Comparison of ENCODE assay signal across 13 cellular contexts in genomic region chr22:19108807-19109197, GRCh38. TPM values are rescaled to one million over a fixed set of nuclear protein-coding genes. Genes with fewer than 3 reads are reported as not detected.
DNase-seq lines count a peak whose midpoint lies in the region; ATAC-seq and TF ChIP-seq lines count a peak whose summit lies in the region.
"Had no signal": no experiment of that assay in that cellular context is flagged by ENCODE, and none has a peak within 500 bp of the region (broad histone marks: within the 10 kb centered on the region; RNA-seq: fewer than 3 reads in every experiment).

No MANE protein-coding gene starts in this region.

- ATAC-seq in activated T-cell treated with anti-CD3 and anti-CD28 coated beads, Interleukin-2, amount 50 U/mL, for 4 hours: no peak
- ATAC-seq in activated CD8-positive, alpha-beta T cell treated with anti-CD3 and anti-CD28 coated beads, Interleukin-2, amount 10 ng/mL, durations not matched to agents 7 days and 5 days: no peak
- ATAC-seq in HG03175 (IDR thresholded peaks at IDR 0.05; ENCODE audit: unreplicated experiment): no peak

- H3K4me3 ChIP-seq in suprapubic skin (no peak overlapping the region), A673 (ENCODE audit: low read depth, low read length, poor library complexity, severe bottlenecking) (no peak overlapping the region), colonic mucosa (no peak overlapping the region)

- H3K4me1 ChIP-seq in suprapubic skin: peaks cover 65% of the 10 kb centered on the region
- H3K4me1 ChIP-seq in A673 (ENCODE audit: insufficient read depth, low read length, poor library complexity, severe bottlenecking): peaks cover 18% of the 10 kb centered on the region
- peaks cover 10% of the 10 kb centered on the region for H3K4me1 ChIP-seq in colonic mucosa

- POLR2A ChIA-PET in activated CD8-positive, alpha-beta T cell treated with anti-CD3 and anti-CD28 coated beads, Interleukin-2, amount 10 ng/mL, durations not matched to agents 7 days and 5 days (lab: Charles Lee): interaction anchor here (1.3 kb wide), 1 partner anchor 36 kb away, joined by 3 read pairs; the partner anchor contains the start of gene ESS2
- POLR2A ChIA-PET in A673 (lab: Charles Lee; ENCODE audit: low non-redundant PET): interaction anchor here (0.6 kb wide), 1 partner anchor 97 kb away, joined by 4 read pairs; no protein-coding TSS in a partner anchor

- no peaks in the 10 kb centered on the region for H3K27me3 ChIP-seq in suprapubic skin
- no peaks in the 10 kb centered on the region for H3K27me3 ChIP-seq in A673 (replicated peaks; ENCODE audit: insufficient read depth, low read depth, low read length, poor library complexity)
- H3K27me3 ChIP-seq in colonic mucosa: no peaks in the 10 kb centered on the region

- H3K4me3 Mint-ChIP-seq in activated T-cell treated with anti-CD3 and anti-CD28 coated beads, Interleukin-2, amount 50 U/mL, for 4 hours: peak overlapping the region; percentile 2
- peak overlapping the region; percentile 72 for H3K4me3 Mint-ChIP-seq in activated CD8-positive, alpha-beta T cell treated with anti-CD3 and anti-CD28 coated beads, Interleukin-2, amount 10 ng/mL, durations not matched to agents 7 days and 5 days
- H3K4me3 Mint-ChIP-seq in immature natural killer cell: peak overlapping the region in 4 of 5 donors; percentile 79 to 86 (median 85)

- H3K27me3 Mint-ChIP-seq in activated T-cell treated with anti-CD3 and anti-CD28 coated beads, Interleukin-2, amount 50 U/mL, for 4 hours (ENCODE audit: low read depth): no peaks in the 10 kb centered on the region
- H3K27me3 Mint-ChIP-seq in activated CD8-positive, alpha-beta T cell treated with anti-CD3 and anti-CD28 coated beads, Interleukin-2, amount 10 ng/mL, durations not matched to agents 7 days and 5 days (ENCODE audit: low read depth): no peaks in the 10 kb centered on the region
- no peaks in the 10 kb centered on the region for H3K27me3 Mint-ChIP-seq in immature natural killer cell (ENCODE audit: low read depth in 3 of 3)

- no peak overlapping the region for H3K9ac ChIP-seq in colonic mucosa (ENCODE audit: low read depth in 2 of 2, low read length in 2 of 2)

- peak overlapping the region; percentile 88 for H3K27ac Mint-ChIP-seq in activated CD8-positive, alpha-beta T cell treated with anti-CD3 and anti-CD28 coated beads, Interleukin-2, amount 10 ng/mL, durations not matched to agents 7 days and 5 days
- peak overlapping the region; percentile 72 to 97 (median 92) for H3K27ac Mint-ChIP-seq in immature natural killer cell

- DNase-seq in activated T-cell treated with anti-CD3 and anti-CD28 coated beads, Interleukin-2, amount 50 U/mL, for 4 hours: no peak
- DNase-seq in activated T-cell treated with anti-CD3 and anti-CD28 coated beads for 4 hours: no peak
- DNase-seq in activated CD8-positive, alpha-beta T cell treated with anti-CD3 and anti-CD28 coated beads, Interleukin-2, amount 10 ng/mL, durations not matched to agents 7 days and 5 days: no peak
- peak in 1 of 3 donors; percentile 8 for DNase-seq in immature natural killer cell
- DNase-seq in suprapubic skin (ENCODE audit: low spot score in 2 of 2): peak in 1 of 2 donors; percentile 48
- no peak for DNase-seq in A673 (ENCODE audit: low spot score)
- DNase-seq in colonic mucosa: no peak
- DNase-seq: activated CD8-positive, alpha-beta memory T cell treated with anti-CD3 and anti-CD28 coated beads, Interleukin-2, amount 50 U/mL, for 4 hours; NCI-H1436 treated with DMSO at 0.1 percent for 48 hours had no signal

- H3K36me3 ChIP-seq in suprapubic skin (no peaks in the 10 kb centered on the region), A673 (ENCODE audit: insufficient read depth, low read length, poor library complexity, severe bottlenecking) (peaks cover 3% of the 10 kb centered on the region), colonic mucosa (no peaks in the 10 kb centered on the region)

- H3K27ac ChIP-seq in suprapubic skin (peak overlapping the region; percentile 52), A673 (ENCODE audit: low read depth, low read length, poor library complexity, severe bottlenecking) (no peak overlapping the region), colonic mucosa (no peak overlapping the region)

- no peak for TF ChIP-seq EP300 in suprapubic skin (IDR thresholded peaks at IDR 0.05)

- H3K4me1 Mint-ChIP-seq in activated T-cell treated with anti-CD3 and anti-CD28 coated beads, Interleukin-2, amount 50 U/mL, for 4 hours (ENCODE audit: low read depth): peaks cover 70% of the 10 kb centered on the region
- peaks cover 59% of the 10 kb centered on the region for H3K4me1 Mint-ChIP-seq in activated CD8-positive, alpha-beta T cell treated with anti-CD3 and anti-CD28 coated beads, Interleukin-2, amount 10 ng/mL, durations not matched to agents 7 days and 5 days (ENCODE audit: low read depth)
- H3K4me1 Mint-ChIP-seq in immature natural killer cell: peaks cover 60 to 84% of the 10 kb centered on the region in 2 donors

- TF ChIP-seq POLR2A in suprapubic skin (IDR thresholded peaks at IDR 0.05): no peak

- no TSS peak for BruUV-seq in A673 (replicated peaks; lab: Mats Ljungman, UMichigan)

- TF ChIP-seq CTCF in suprapubic skin (IDR thresholded peaks at IDR 0.05) (no peak), A673 (conservative IDR thresholded peaks at IDR 0.05; ENCODE audit: low read depth, low read length) (no peak), colonic mucosa (IDR thresholded peaks at IDR 0.05) (no peak)

- intact Hi-C loops in A673 (cut with micrococcal nuclease; ENCODE audit: unreplicated experiment) (no loop called here), colonic mucosa (cut with DNase I) (no loop called here)

- H3K36me3 Mint-ChIP-seq in activated T-cell treated with anti-CD3 and anti-CD28 coated beads, Interleukin-2, amount 50 U/mL, for 4 hours (ENCODE audit: insufficient read depth): peaks cover 3% of the 10 kb centered on the region
- H3K36me3 Mint-ChIP-seq in activated CD8-positive, alpha-beta T cell treated with anti-CD3 and anti-CD28 coated beads, Interleukin-2, amount 10 ng/mL, durations not matched to agents 7 days and 5 days (ENCODE audit: low read depth): peaks cover 14% of the 10 kb centered on the region
- H3K36me3 Mint-ChIP-seq in immature natural killer cell: no peaks in the 10 kb centered on the region

- 75% methylated on average over 3 of the region's 3 CpGs for WGBS in suprapubic skin

- H3K9me3 Mint-ChIP-seq in activated T-cell treated with anti-CD3 and anti-CD28 coated beads, Interleukin-2, amount 50 U/mL, for 4 hours: no peaks in the 10 kb centered on the region
- H3K9me3 Mint-ChIP-seq in activated CD8-positive, alpha-beta T cell treated with anti-CD3 and anti-CD28 coated beads, Interleukin-2, amount 10 ng/mL, durations not matched to agents 7 days and 5 days (ENCODE audit: insufficient read depth): no peaks in the 10 kb centered on the region
- H3K9me3 Mint-ChIP-seq in immature natural killer cell: no peaks in the 10 kb centered on the region

- CTCF ChIA-PET in activated CD8-positive, alpha-beta T cell treated with anti-CD3 and anti-CD28 coated beads, Interleukin-2, amount 10 ng/mL, durations not matched to agents 7 days and 5 days (lab: Charles Lee): interaction anchor here (2.6 kb wide), 1 partner anchor 14 kb away, joined by 10 read pairs; the partner anchor contains the start of gene DGCR2
- CTCF ChIA-PET in A673 (lab: Charles Lee): no interaction called here

- no peaks in the 10 kb centered on the region for H3K9me3 ChIP-seq in suprapubic skin
- no peaks in the 10 kb centered on the region for H3K9me3 ChIP-seq in A673 (ENCODE audit: low read depth, low read length, poor library complexity, severe bottlenecking)
- H3K9me3 ChIP-seq in colonic mucosa: no peaks in the 10 kb centered on the region

RNA-seq across cellular contexts. Expression of gene DGCR2, which starts 13.4 kb away (rescaled TPM):
- total RNA-seq in activated T-cell treated with anti-CD3 and anti-CD28 coated beads, Interleukin-2, amount 50 U/mL, for 4 hours: 10 to 100 TPM; 25.8 to 27.7 (median 27.0) TPM
- 10 to 100 TPM; 30.5 to 34.2 TPM for total RNA-seq in activated CD8-positive, alpha-beta T cell treated with anti-CD3 and anti-CD28 coated beads, Interleukin-2, amount 10 ng/mL, durations not matched to agents 7 days and 5 days
- 10 to 100 TPM; 19.4 to 51.7 (median 31.6) TPM for polyA plus RNA-seq in immature natural killer cell
- total RNA-seq in suprapubic skin: 100 to 1,000 TPM; 115 to 172 (median 130) TPM
- total RNA-seq in A673 (2021): 41.1 and 47.3 TPM in 2 replicates
- total RNA-seq in colonic mucosa: 10 to 100 TPM; 71.6 to 82.5 TPM

RNA-seq across cellular contexts. Expression of gene TSSK2, which starts 22.3 kb away (rescaled TPM):
- not detected for total RNA-seq in activated T-cell treated with anti-CD3 and anti-CD28 coated beads, Interleukin-2, amount 50 U/mL, for 4 hours
- total RNA-seq in activated CD8-positive, alpha-beta T cell treated with anti-CD3 and anti-CD28 coated beads, Interleukin-2, amount 10 ng/mL, durations not matched to agents 7 days and 5 days: not detected
- polyA plus RNA-seq in immature natural killer cell: not detected
- total RNA-seq in suprapubic skin (not detected), A673 (2021) (not detected in 2 replicates), colonic mucosa (not detected)
- total RNA-seq: fibroblast of villous mesenchyme, HT-29 had no signal
- polyA plus RNA-seq: AG04450 had no signal

RNA-seq across cellular contexts. Expression of gene ESS2, which starts 35.6 kb away (rescaled TPM):
- total RNA-seq in activated T-cell treated with anti-CD3 and anti-CD28 coated beads, Interleukin-2, amount 50 U/mL, for 4 hours: 10 to 100 TPM; 21.8 to 22.5 (median 22.0) TPM
- total RNA-seq in activated CD8-positive, alpha-beta T cell treated with anti-CD3 and anti-CD28 coated beads, Interleukin-2, amount 10 ng/mL, durations not matched to agents 7 days and 5 days: 10 to 100 TPM; 18.8 to 19.6 TPM
- 10 to 100 TPM in 1 of 3 donors, 1 to 10 TPM in 2; 1.6 to 13.2 (median 4.8) TPM for polyA plus RNA-seq in immature natural killer cell
- total RNA-seq in suprapubic skin (10 to 100 TPM; 22.4 to 26.0 (median 24.0) TPM), A673 (2021) (21.1 and 21.4 TPM in 2 replicates), colonic mucosa (10 to 100 TPM; 12.8 to 16.1 TPM)

RNA-seq across cellular contexts. Expression of gene GSC2, which starts 41.3 kb away (rescaled TPM):
- not detected for total RNA-seq in activated T-cell treated with anti-CD3 and anti-CD28 coated beads, Interleukin-2, amount 50 U/mL, for 4 hours
- total RNA-seq in activated CD8-positive, alpha-beta T cell treated with anti-CD3 and anti-CD28 coated beads, Interleukin-2, amount 10 ng/mL, durations not matched to agents 7 days and 5 days: not detected
- polyA plus RNA-seq in immature natural killer cell: not detected
- total RNA-seq in suprapubic skin (not detected), A673 (2021) (not detected in 2 replicates), colonic mucosa (not detected)
- total RNA-seq: fibroblast of villous mesenchyme, HT-29 had no signal
- polyA plus RNA-seq: AG04450 had no signal

Comparison
In these comparisons a context has a peak if more than half of its experiments do, and no peak if none do; other contexts are left out.
1. H3K4me3 Mint-ChIP-seq: peak in every context shown above with its lines; median percentile 85 in immature natural killer cell; 72 in activated CD8-positive, alpha-beta T cell treated with anti-CD3 and anti-CD28 coated beads, Interleukin-2, amount 10 ng/mL, durations not matched to agents 7 days and 5 days; 2 in activated T-cell treated with anti-CD3 and anti-CD28 coated beads, Interleukin-2, amount 50 U/mL, for 4 hours.